ENCODE assay signal across 28 cellular contexts in the genomic region with DNA sequence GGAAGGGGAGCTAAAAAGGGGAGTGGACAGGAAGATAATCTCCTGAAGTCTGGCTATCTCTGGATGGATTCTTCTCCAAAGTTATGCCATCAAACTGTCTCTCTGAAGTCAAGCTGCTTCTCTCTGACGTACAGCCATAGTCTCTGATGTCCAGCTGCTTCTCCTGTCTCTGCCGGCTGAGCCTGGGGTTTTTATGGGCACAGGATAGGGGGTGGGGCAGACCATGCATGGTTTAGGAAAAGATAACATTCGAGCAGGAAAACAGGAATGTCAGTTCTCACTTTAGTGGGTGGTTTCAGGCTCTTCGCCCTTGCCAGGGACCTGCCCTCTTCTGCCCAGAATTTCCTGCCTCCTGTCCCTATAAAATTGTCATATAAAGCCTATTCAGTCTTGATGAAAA.
"Had no signal": no experiment of that assay in that cellular context is flagged by ENCODE, and none has a peak within 500 bp of the region (broad histone marks: within the 10 kb centered on the region; RNA-seq: fewer than 3 reads in every experiment).

No MANE protein-coding gene starts in this region.

- H3K27ac ChIP-seq: body of pancreas, cardiac muscle cell, colonic mucosa had no signal

- FAIRE-seq: frontal cortex had no signal

- H3K36me3 Mint-ChIP-seq: activated naive CD8-positive, alpha-beta T cell; WTC11 had no signal

- H3K27me3 ChIP-seq: body of pancreas, cardiac muscle cell, colonic mucosa had no signal

- H3K4me1 Mint-ChIP-seq: activated CD4-positive, alpha-beta memory T cell treated with anti-CD3 and anti-CD28 coated beads, Interleukin-2, amount 10 ng/mL, durations not matched to agents 7 days and 5 days; activated CD4-positive, alpha-beta T cell treated with anti-CD3 and anti-CD28 coated beads, Interleukin-2, amount 10 ng/mL, durations not matched to agents 7 days and 5 days had no signal

- H3K4me1 ChIP-seq: body of pancreas, colonic mucosa had no signal

- H3K9me3 Mint-ChIP-seq: WTC11 had no signal

- H3K27ac Mint-ChIP-seq: activated CD4-positive, alpha-beta memory T cell treated with anti-CD3 and anti-CD28 coated beads, Interleukin-2, amount 10 ng/mL, durations not matched to agents 7 days and 5 days; activated CD4-positive, alpha-beta T cell treated with anti-CD3 and anti-CD28 coated beads, Interleukin-2, amount 10 ng/mL, durations not matched to agents 7 days and 5 days; activated naive CD8-positive, alpha-beta T cell; activated T-cell treated with anti-CD3 and anti-CD28 coated beads, Interleukin-2, amount 50 U/mL, for 24 hours; activated T-cell treated with anti-CD3 and anti-CD28 coated beads, Interleukin-2, amount 50 U/mL, for 72 hours; WTC11 had no signal

- H3K4me3 Mint-ChIP-seq: activated CD4-positive, alpha-beta memory T cell treated with anti-CD3 and anti-CD28 coated beads, Interleukin-2, amount 10 ng/mL, durations not matched to agents 7 days and 5 days; activated CD4-positive, alpha-beta T cell treated with anti-CD3 and anti-CD28 coated beads, Interleukin-2, amount 10 ng/mL, durations not matched to agents 7 days and 5 days; activated naive CD8-positive, alpha-beta T cell; activated T-cell treated with anti-CD3 and anti-CD28 coated beads, Interleukin-2, amount 50 U/mL, for 24 hours; activated T-cell treated with anti-CD3 and anti-CD28 coated beads, Interleukin-2, amount 50 U/mL, for 72 hours; WTC11 had no signal

- ATAC-seq: activated T-cell treated with anti-CD3 and anti-CD28 coated beads, Interleukin-2, amount 50 U/mL, for 72 hours; body of pancreas; esophagus mucosa had no signal

- DNase-seq: activated CD4-positive, alpha-beta memory T cell treated with anti-CD3 and anti-CD28 coated beads, Interleukin-2, amount 10 ng/mL, durations not matched to agents 7 days and 5 days; activated CD4-positive, alpha-beta T cell treated with anti-CD3 and anti-CD28 coated beads for 1 hour; activated CD4-positive, alpha-beta T cell treated with anti-CD3 and anti-CD28 coated beads for 4 hours; activated CD4-positive, alpha-beta T cell treated with anti-CD3 and anti-CD28 coated beads, Interleukin-2, amount 10 ng/mL, durations not matched to agents 7 days and 5 days; activated CD4-positive, alpha-beta T cell treated with anti-CD3 and anti-CD28 coated beads, Interleukin-2, amount 50 U/mL, for 4 hours; activated CD8-positive, alpha-beta memory T cell treated with anti-CD3 and anti-CD28 coated beads, Interleukin-2, amount 50 U/mL, for 48 hours; activated effector memory CD4-positive, alpha-beta T cell treated with Interleukin-2 at 50 U/mL for 16 hours; activated gamma-delta T cell treated with Interleukin-2 at 50 U/mL for 16 hours; activated naive CD4-positive, alpha-beta T cell treated with anti-CD3 and anti-CD28 coated beads, Interleukin-2, amount 50 U/mL, for 16 hours; activated naive CD4-positive, alpha-beta T cell treated with Interleukin-2 at 50 U/mL for 16 hours; activated T-cell treated with anti-CD3 and anti-CD28 coated beads for 4 hours; activated T-cell treated with anti-CD3 and anti-CD28 coated beads, Interleukin-2, amount 50 U/mL, for 24 hours; activated T-cell treated with anti-CD3 and anti-CD28 coated beads, Interleukin-2, amount 50 U/mL, for 72 hours; amniotic stem cell; anterior cingulate cortex; body of pancreas; central memory CD4-positive, alpha-beta T cell; cerebellar nuclear complex; colonic mucosa; effector CD8-positive, alpha-beta T cell; foreskin fibroblast; head of caudate nucleus; T-helper 2 cell had no signal

- H3K4me3 ChIP-seq: body of pancreas, cardiac muscle cell, colonic mucosa had no signal

- H3K9me3 ChIP-seq: body of pancreas, colonic mucosa had no signal

- H3K27me3 Mint-ChIP-seq: activated CD4-positive, alpha-beta memory T cell treated with anti-CD3 and anti-CD28 coated beads, Interleukin-2, amount 10 ng/mL, durations not matched to agents 7 days and 5 days; activated CD4-positive, alpha-beta T cell treated with anti-CD3 and anti-CD28 coated beads, Interleukin-2, amount 10 ng/mL, durations not matched to agents 7 days and 5 days; activated naive CD8-positive, alpha-beta T cell; activated T-cell treated with anti-CD3 and anti-CD28 coated beads, Interleukin-2, amount 50 U/mL, for 24 hours had no signal

- H3K36me3 ChIP-seq: cardiac muscle cell, colonic mucosa had no signal
